9 cellular contexts compared by ENCODE assay signal in the genomic region with DNA sequence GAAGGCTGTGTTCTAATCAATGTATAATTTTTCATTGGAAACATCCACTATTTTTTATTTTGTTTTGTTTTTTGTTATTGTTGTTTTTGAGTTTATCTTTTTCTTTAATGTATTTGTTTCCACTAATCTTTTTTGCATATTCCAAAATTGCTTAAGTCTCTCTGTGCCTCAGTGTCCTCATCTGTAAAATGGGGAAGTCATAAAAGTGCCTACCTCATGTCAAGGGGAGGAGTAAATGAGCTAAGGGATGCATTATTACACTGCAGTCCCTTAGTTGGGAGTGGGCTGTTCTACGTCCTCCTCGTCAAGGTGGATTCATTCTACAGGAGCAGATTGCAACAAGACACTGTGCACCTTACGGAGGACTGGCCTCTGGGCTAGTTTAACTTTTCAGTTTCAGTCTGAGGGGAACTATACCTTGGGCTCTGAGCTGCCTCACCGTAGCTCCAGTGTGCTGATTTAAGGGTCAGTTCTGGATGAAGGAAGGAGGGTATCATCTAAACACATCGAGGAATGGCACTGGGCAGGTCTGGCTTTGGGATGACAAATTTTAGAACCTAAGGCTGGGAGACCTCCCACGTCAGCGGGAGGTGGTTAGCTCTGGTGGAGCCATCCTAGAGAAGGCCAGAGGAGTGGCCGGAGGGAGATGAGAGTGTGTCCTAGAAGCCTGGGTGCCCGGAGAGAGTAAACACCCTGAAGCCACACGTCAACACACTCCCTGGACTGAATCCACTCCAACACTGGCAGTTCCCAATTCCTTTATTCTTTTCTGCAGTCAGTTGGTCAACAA. TPM values are rescaled to one million over a fixed set of nuclear protein-coding genes. Genes with fewer than 3 reads are reported as not detected.
DNase-seq lines count a peak whose midpoint lies in the region; ATAC-seq and TF ChIP-seq lines count a peak whose summit lies in the region.
"Had no signal": no experiment of that assay in that cellular context is flagged by ENCODE, and none has a peak within 500 bp of the region (broad histone marks: within the 10 kb centered on the region; RNA-seq: fewer than 3 reads in every experiment).

No MANE protein-coding gene starts in this region.

- BruUV-seq in PC-9 (replicated peaks; lab: Mats Ljungman, UMichigan): no TSS peak

- H3K27me3 ChIP-seq in PC-9 (ENCODE audit: insufficient read depth, low read depth) (no peaks in the 10 kb centered on the region), iPS-20b (ENCODE audit: insufficient read depth, low read length) (no peaks in the 10 kb centered on the region), thymus (ENCODE audit: control insufficient read depth, insufficient read depth) (no peaks in the 10 kb centered on the region), smooth muscle cell (ENCODE audit: low read depth) (no peaks in the 10 kb centered on the region)
- H3K27me3 ChIP-seq: SJCRH30 had no signal

- no peak for TF ChIP-seq CTCF in activated CD8-positive, alpha-beta T cell treated with anti-CD3 and anti-CD28 coated beads for 36 hours (IDR thresholded peaks at IDR 0.05)
- no peak for TF ChIP-seq CTCF in PC-9 (conservative IDR thresholded peaks at IDR 0.05)
- TF ChIP-seq CTCF in smooth muscle cell (IDR thresholded peaks at IDR 0.05; ENCODE audit: borderline replicate concordance, insufficient read depth, poor library complexity, severe bottlenecking): no peak

- POLR2A ChIA-PET in activated CD8-positive, alpha-beta T cell treated with anti-CD3 and anti-CD28 coated beads for 36 hours (lab: Charles Lee): interaction anchor here (0.7 to 1.4 kb wide), 4 partner anchors 58 to 117 kb away, joined by 3 read pairs; no protein-coding TSS in a partner anchor
- POLR2A ChIA-PET in activated CD8-positive, alpha-beta T cell treated with anti-CD3 and anti-CD28 coated beads, Interleukin-2, amount 10 ng/mL, durations not matched to agents 7 days and 5 days (lab: Charles Lee): no interaction called here
- POLR2A ChIA-PET in PC-9 (lab: Charles Lee; ENCODE audit: unreplicated experiment): interaction anchor here (0.5 kb wide), 1 partner anchor 52 kb away, joined by 12 read pairs; no protein-coding TSS in a partner anchor

- no peak overlapping the region for H2AFZ ChIP-seq in PC-9
- H2AFZ ChIP-seq in smooth muscle cell (ENCODE audit: low read depth): no peak overlapping the region

- H3K4me3 Mint-ChIP-seq in activated CD8-positive, alpha-beta T cell treated with anti-CD3 and anti-CD28 coated beads for 36 hours: peak overlapping the region; percentile 9
- H3K4me3 Mint-ChIP-seq in activated CD8-positive, alpha-beta T cell treated with anti-CD3 and anti-CD28 coated beads, Interleukin-2, amount 10 ng/mL, durations not matched to agents 7 days and 5 days: no peak overlapping the region

- no peaks in the 10 kb centered on the region for H3K9me3 ChIP-seq in PC-9 (ENCODE audit: insufficient read depth, low read depth)
- H3K9me3 ChIP-seq in iPS-20b (ENCODE audit: insufficient read depth, low read depth, low read length): no peaks in the 10 kb centered on the region
- no peaks in the 10 kb centered on the region for H3K9me3 ChIP-seq in thymus (ENCODE audit: control insufficient read depth)
- H3K9me3 ChIP-seq in smooth muscle cell (replicated peaks; ENCODE audit: low read depth): no peaks in the 10 kb centered on the region
- H3K9me3 ChIP-seq: SJCRH30 had no signal

- peaks cover 50% of the 10 kb centered on the region for H3K4me1 ChIP-seq in PC-9 (replicated peaks; ENCODE audit: insufficient read depth)
- H3K4me1 ChIP-seq in iPS-20b (ENCODE audit: insufficient read depth, low read length): peaks cover 7% of the 10 kb centered on the region; the same call in 1 of the 2 replicates
- peaks cover 42% of the 10 kb centered on the region for H3K4me1 ChIP-seq in thymus (ENCODE audit: control insufficient read depth, insufficient read depth, low read length)
- peaks cover 9% of the 10 kb centered on the region for H3K4me1 ChIP-seq in smooth muscle cell (ENCODE audit: low read depth)

- H3K4me3 ChIP-seq in PC-9 (no peak overlapping the region), iPS-20b (ENCODE audit: low read length) (no peak overlapping the region), thymus (ENCODE audit: low read length) (no peak overlapping the region), smooth muscle cell (no peak overlapping the region)

- H3K4me2 ChIP-seq in PC-9: peak overlapping the region; percentile 81
- no peak overlapping the region for H3K4me2 ChIP-seq in smooth muscle cell

- H3K27ac ChIP-seq in PC-9 (no peak overlapping the region), iPS-20b (ENCODE audit: low read length) (no peak overlapping the region), thymus (ENCODE audit: low read depth) (peak overlapping the region; percentile 3), smooth muscle cell (ENCODE audit: low read depth) (no peak overlapping the region)
- H3K27ac ChIP-seq: SJCRH30 had no signal

- peaks cover 78% of the 10 kb centered on the region for H3K4me1 Mint-ChIP-seq in activated CD8-positive, alpha-beta T cell treated with anti-CD3 and anti-CD28 coated beads for 36 hours (ENCODE audit: low read depth)
- H3K4me1 Mint-ChIP-seq in activated CD8-positive, alpha-beta T cell treated with anti-CD3 and anti-CD28 coated beads, Interleukin-2, amount 10 ng/mL, durations not matched to agents 7 days and 5 days (ENCODE audit: low read depth): peaks cover 70% of the 10 kb centered on the region

- WGBS in thymus: 96% methylated on average over 10 of the region's 10 CpGs
- 85% methylated on average over 10 of the region's 10 CpGs for WGBS in smooth muscle cell (ENCODE audit: low lambda C conversion rate)

- no peaks in the 10 kb centered on the region for H3K36me3 ChIP-seq in PC-9 (ENCODE audit: low read depth)
- no peaks in the 10 kb centered on the region for H3K36me3 ChIP-seq in iPS-20b (ENCODE audit: insufficient read depth, low read depth, low read length)
- H3K36me3 ChIP-seq in thymus (ENCODE audit: control insufficient read depth, insufficient read depth): peaks cover 11% of the 10 kb centered on the region
- H3K36me3 ChIP-seq in smooth muscle cell (ENCODE audit: low read depth): no peaks in the 10 kb centered on the region
- H3K36me3 ChIP-seq: SJCRH30 had no signal

- intact Hi-C loops in activated CD8-positive, alpha-beta T cell treated with anti-CD3 and anti-CD28 coated beads for 36 hours (cut with micrococcal nuclease): loop anchor here (2.0 kb wide), 1 partner anchor 63 kb away; no protein-coding TSS in a partner anchor
- intact Hi-C loops in PC-9 (cut with micrococcal nuclease; ENCODE audit: unreplicated experiment): no loop called here

- H3K79me2 ChIP-seq in PC-9 (ENCODE audit: low read depth) (0 out of 2 replicates have a peak, but pooled peaks cover 7% of the 10 kb centered on the region), smooth muscle cell (ENCODE audit: low read depth) (no peaks in the 10 kb centered on the region)

- CTCF ChIA-PET in activated CD8-positive, alpha-beta T cell treated with anti-CD3 and anti-CD28 coated beads for 36 hours (lab: Charles Lee): interaction anchor here (0.5 to 8.1 kb wide), 5 partner anchors 58 to 281 kb away, joined by 3 to 198 read pairs (median 4); no protein-coding TSS in a partner anchor
- CTCF ChIA-PET in activated CD8-positive, alpha-beta T cell treated with anti-CD3 and anti-CD28 coated beads, Interleukin-2, amount 10 ng/mL, durations not matched to agents 7 days and 5 days (lab: Charles Lee): interaction anchor here (1.2 to 8.5 kb wide), 7 partner anchors 15 to 235 kb away, joined by 3 to 366 read pairs (median 5); partner anchors contain the start of gene BMF
- CTCF ChIA-PET in PC-9 (lab: Charles Lee): interaction anchor here (0.6 to 0.7 kb wide), 2 partner anchors 124 to 162 kb away, joined by 3 read pairs; no protein-coding TSS in a partner anchor

- H4K20me1 ChIP-seq in PC-9 (ENCODE audit: insufficient read depth) (no peaks in the 10 kb centered on the region), smooth muscle cell (ENCODE audit: low read depth) (no peaks in the 10 kb centered on the region)

- no peaks in the 10 kb centered on the region for H3K27me3 Mint-ChIP-seq in activated CD8-positive, alpha-beta T cell treated with anti-CD3 and anti-CD28 coated beads for 36 hours
- no peaks in the 10 kb centered on the region for H3K27me3 Mint-ChIP-seq in activated CD8-positive, alpha-beta T cell treated with anti-CD3 and anti-CD28 coated beads, Interleukin-2, amount 10 ng/mL, durations not matched to agents 7 days and 5 days (ENCODE audit: low read depth)

- DNase-seq in activated CD8-positive, alpha-beta T cell treated with anti-CD3 and anti-CD28 coated beads for 36 hours: no peak
- no peak for DNase-seq in activated CD8-positive, alpha-beta T cell treated with anti-CD3 and anti-CD28 coated beads, Interleukin-2, amount 10 ng/mL, durations not matched to agents 7 days and 5 days
- DNase-seq in PC-9: no peak
- no peak for DNase-seq in smooth muscle cell (lab: John Stamatoyannopoulos, UW; ENCODE audit: unreplicated experiment)
- DNase-seq in activated CD4-positive, alpha-beta T cell treated with anti-CD3 and anti-CD28 coated beads for 4 hours: no peak

- peaks cover 13% of the 10 kb centered on the region for H3K36me3 Mint-ChIP-seq in activated CD8-positive, alpha-beta T cell treated with anti-CD3 and anti-CD28 coated beads for 36 hours (ENCODE audit: low read depth)
- H3K36me3 Mint-ChIP-seq in activated CD8-positive, alpha-beta T cell treated with anti-CD3 and anti-CD28 coated beads, Interleukin-2, amount 10 ng/mL, durations not matched to agents 7 days and 5 days (ENCODE audit: low read depth): peaks cover 18% of the 10 kb centered on the region

- H3K9ac ChIP-seq in iPS-20b (ENCODE audit: low read depth, low read length) (peak overlapping the region; percentile 38; the same call in 1 of the 2 replicates), smooth muscle cell (ENCODE audit: low read depth) (no peak overlapping the region)

- no peaks in the 10 kb centered on the region for H3K9me2 ChIP-seq in PC-9 (ENCODE audit: insufficient read depth)

- H3K27ac Mint-ChIP-seq in activated CD8-positive, alpha-beta T cell treated with anti-CD3 and anti-CD28 coated beads for 36 hours: peak overlapping the region; percentile 85
- H3K27ac Mint-ChIP-seq in activated CD8-positive, alpha-beta T cell treated with anti-CD3 and anti-CD28 coated beads, Interleukin-2, amount 10 ng/mL, durations not matched to agents 7 days and 5 days: no peak overlapping the region

- H3F3A ChIP-seq in PC-9 (ENCODE audit: insufficient read depth, low read depth) (peaks cover 24% of the 10 kb centered on the region), smooth muscle cell (ENCODE audit: low read depth) (peaks cover 4% of the 10 kb centered on the region)

- no peaks in the 10 kb centered on the region for H3K9me3 Mint-ChIP-seq in activated CD8-positive, alpha-beta T cell treated with anti-CD3 and anti-CD28 coated beads for 36 hours
- H3K9me3 Mint-ChIP-seq in activated CD8-positive, alpha-beta T cell treated with anti-CD3 and anti-CD28 coated beads, Interleukin-2, amount 10 ng/mL, durations not matched to agents 7 days and 5 days (ENCODE audit: insufficient read depth): no peaks in the 10 kb centered on the region

- no peak for ATAC-seq in activated CD8-positive, alpha-beta T cell treated with anti-CD3 and anti-CD28 coated beads for 36 hours
- ATAC-seq in activated CD8-positive, alpha-beta T cell treated with anti-CD3 and anti-CD28 coated beads, Interleukin-2, amount 10 ng/mL, durations not matched to agents 7 days and 5 days: no peak
- no peak for ATAC-seq in GM19023 (IDR thresholded peaks at IDR 0.05; ENCODE audit: unreplicated experiment)

RNA-seq across cellular contexts. Expression of gene SRP14, which starts 5.1 kb away (rescaled TPM):
- total RNA-seq in activated CD8-positive, alpha-beta T cell treated with anti-CD3 and anti-CD28 coated beads for 36 hours: 100 to 1,000 TPM; 147 to 152 TPM
- 100 to 1,000 TPM; 178 to 182 TPM for total RNA-seq in activated CD8-positive, alpha-beta T cell treated with anti-CD3 and anti-CD28 coated beads, Interleukin-2, amount 10 ng/mL, durations not matched to agents 7 days and 5 days
- total RNA-seq in PC-9 (2021) (141 and 196 TPM in 2 replicates), smooth muscle cell (307 and 356 TPM in 2 replicates)
- polyA plus RNA-seq in thymus (522 TPM), smooth muscle cell (713 and 726 TPM in 2 replicates)
